ENCODE assay signal across 8 cellular contexts in the genomic region with DNA sequence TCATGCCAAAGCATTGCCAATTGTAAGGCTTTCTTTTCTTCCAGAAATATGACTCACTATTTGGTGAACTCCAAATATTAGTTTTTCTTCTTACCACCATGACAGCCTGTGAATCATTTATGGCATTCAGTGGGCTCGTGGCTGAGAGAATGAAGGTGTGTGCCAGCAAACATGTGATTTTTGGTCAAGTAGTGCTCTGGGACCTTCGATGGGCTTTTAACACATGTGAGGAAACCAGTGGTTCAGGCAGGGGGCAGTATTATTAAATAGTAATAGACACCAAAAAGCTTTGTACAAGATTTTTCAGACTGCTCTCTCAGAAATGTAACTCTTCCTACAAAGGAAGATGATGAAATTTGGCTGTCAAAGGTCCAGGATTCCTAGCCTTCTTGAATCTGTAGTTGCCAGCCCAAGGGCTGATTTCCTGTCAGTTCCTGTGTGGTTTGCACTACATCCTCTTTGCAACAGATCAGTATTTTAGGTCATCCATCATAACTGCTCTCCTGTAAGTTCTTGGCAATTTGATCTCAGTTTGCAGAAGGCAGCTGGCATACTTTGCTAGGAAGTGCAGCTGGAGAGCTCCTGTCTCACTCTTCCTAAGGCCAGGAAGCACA.
DNase-seq lines count a peak whose midpoint lies in the region; ATAC-seq lines count a peak whose summit lies in the region.

No MANE protein-coding gene starts in this region.

- H3K4me3 Mint-ChIP-seq in activated T-helper 17 cell treated with anti-CD3 and anti-CD28 coated beads, Interleukin-2, amount 50 U/mL, for 72 hours = peak overlapping the region; percentile 77

- peak overlapping the region; percentile 87 for H3K27ac Mint-ChIP-seq in activated T-helper 17 cell treated with anti-CD3 and anti-CD28 coated beads, Interleukin-2, amount 50 U/mL, for 72 hours

- peaks cover 5% of the 10 kb centered on the region for H3K36me3 Mint-ChIP-seq in activated T-helper 17 cell treated with anti-CD3 and anti-CD28 coated beads, Interleukin-2, amount 50 U/mL, for 72 hours (ENCODE audit: low read depth)

- peaks cover 3% of the 10 kb centered on the region for H3K9me3 Mint-ChIP-seq in activated T-helper 17 cell treated with anti-CD3 and anti-CD28 coated beads, Interleukin-2, amount 50 U/mL, for 72 hours

- peak; percentile 86 for ATAC-seq in activated T-helper 17 cell treated with anti-CD3 and anti-CD28 coated beads, Interleukin-2, amount 50 U/mL, for 72 hours (replicated peaks)
- ATAC-seq in HG02642 (IDR thresholded peaks at IDR 0.05; ENCODE audit: poor library complexity, unreplicated experiment) = no peak

- no peaks in the 10 kb centered on the region for H3K27me3 Mint-ChIP-seq in activated T-helper 17 cell treated with anti-CD3 and anti-CD28 coated beads, Interleukin-2, amount 50 U/mL, for 72 hours

- H3K4me1 Mint-ChIP-seq in activated T-helper 17 cell treated with anti-CD3 and anti-CD28 coated beads, Interleukin-2, amount 50 U/mL, for 72 hours = peaks cover 68% of the 10 kb centered on the region

- peak; percentile 42 to 52 for DNase-seq in activated CD4-positive, alpha-beta T cell treated with anti-CD3 and anti-CD28 coated beads for 4 hours
- DNase-seq in activated CD4-positive, alpha-beta T cell treated with anti-CD3 and anti-CD28 coated beads for 1 hour = no peak
- peak; percentile 98 for DNase-seq in NCI-H446 treated with DMSO at 0.1 percent for 48 hours (lab: John Stamatoyannopoulos, UW)
- DNase-seq in globus pallidus (ENCODE audit: low spot score) = peak; percentile 43
- peak; percentile 96 for DNase-seq in renal cortical epithelial cell (ENCODE audit: low read depth)
- DNase-seq in retina = no peak

Comparison
In these comparisons a context has a peak if more than half of its experiments do, and no peak if none do; other contexts are left out.
1. DNase-seq: peak in activated CD4-positive, alpha-beta T cell treated with anti-CD3 and anti-CD28 coated beads for 4 hours (2 of 2), NCI-H446 treated with DMSO at 0.1 percent for 48 hours (single experiment), globus pallidus (single experiment) and renal cortical epithelial cell (single experiment); none in activated CD4-positive, alpha-beta T cell treated with anti-CD3 and anti-CD28 coated beads for 1 hour (single experiment) and retina (single experiment).